ENCODE assay signal across 9 cellular contexts in the genomic region with DNA sequence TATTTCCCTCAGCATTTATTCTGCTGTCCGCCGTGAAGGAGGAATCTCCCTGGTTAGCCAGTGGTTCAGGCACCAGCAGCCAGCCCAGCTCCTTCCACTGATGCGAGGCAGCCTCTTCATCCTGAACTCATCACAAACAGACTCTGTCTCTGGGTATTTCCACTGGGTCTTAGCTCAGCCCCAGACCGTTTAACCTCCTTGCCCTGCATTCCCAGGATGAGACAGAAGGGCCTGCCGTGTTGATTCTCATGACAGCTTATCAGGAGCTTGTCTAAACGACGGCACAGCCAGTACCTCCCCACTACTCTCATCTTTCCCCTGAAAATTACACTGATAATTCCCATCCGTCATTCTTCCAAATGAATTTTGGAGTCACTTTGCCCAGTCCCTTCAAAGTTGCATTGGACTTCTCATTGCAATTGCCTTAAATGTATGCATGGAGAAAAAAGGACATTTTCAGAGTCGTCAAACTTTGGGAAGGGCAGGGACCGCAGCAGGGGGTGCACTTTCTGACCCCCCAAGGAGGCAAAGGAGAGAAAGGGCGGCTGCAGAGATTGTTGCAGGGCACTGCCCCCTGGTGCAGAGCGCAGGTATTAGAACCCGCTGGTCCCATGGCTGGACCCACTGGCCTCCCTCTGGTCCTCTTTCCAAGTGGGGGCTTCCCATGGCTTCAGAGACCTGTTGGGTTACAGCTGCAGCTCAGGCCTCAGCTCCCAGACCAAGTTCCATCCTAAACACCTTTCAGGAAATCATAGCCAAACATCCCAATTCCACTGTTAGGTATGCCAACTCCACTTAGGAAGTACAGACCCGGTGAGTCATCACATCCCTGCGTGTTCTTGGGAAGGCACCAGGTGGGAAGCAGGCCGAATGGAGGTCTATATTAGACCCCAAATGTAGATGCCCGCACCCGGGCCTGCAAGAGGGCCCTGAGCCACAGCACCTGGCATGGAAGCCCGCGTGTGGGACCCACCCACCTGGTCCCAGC. TPM values are rescaled to one million over a fixed set of nuclear protein-coding genes. Genes with fewer than 3 reads are reported as not detected.
DNase-seq lines count a peak whose midpoint lies in the region; ATAC-seq and TF ChIP-seq lines count a peak whose summit lies in the region.
"Had no signal": no experiment of that assay in that cellular context is flagged by ENCODE, and none has a peak within 500 bp of the region (broad histone marks: within the 10 kb centered on the region; RNA-seq: fewer than 3 reads in every experiment).

No MANE protein-coding gene starts in this region.

- H3K36me3 Mint-ChIP-seq in endothelial cell (ENCODE audit: low read depth, unreplicated experiment) = peaks cover 7% of the 10 kb centered on the region
- no peaks in the 10 kb centered on the region for H3K36me3 Mint-ChIP-seq in stimulated activated naive B cell treated with anti-CD40 and anti-IgM and Interleukin-4, amounts not matched to agents 10 μg/mL and 1 μg/mL and 100 μg/mL, for 72 hours

- DNase-seq in NCI-H345 (lab: John Stamatoyannopoulos, UW) (peak; percentile 36), NCI-H345 treated with DMSO at 0.1 percent for 48 hours (lab: John Stamatoyannopoulos, UW; ENCODE audit: unreplicated experiment) (no peak), NCI-H128 (lab: John Stamatoyannopoulos, UW; ENCODE audit: unreplicated experiment) (peak; percentile 12), endothelial cell (ENCODE audit: low spot score) (no peak), smooth muscle cell (lab: John Stamatoyannopoulos, UW; ENCODE audit: unreplicated experiment) (no peak), SW 1271 (lab: John Stamatoyannopoulos, UW) (no peak), NCI-H1092 (lab: John Stamatoyannopoulos, UW) (no peak)
- DNase-seq in stimulated activated naive B cell treated with anti-CD40 and anti-IgM and Interleukin-4, amounts not matched to agents 10 μg/mL and 1 μg/mL and 100 μg/mL, for 72 hours = no peak
- DNase-seq: DMS79 treated with DMSO at 0.1 percent for 48 hours had no signal

- H3K4me3 Mint-ChIP-seq in endothelial cell (ENCODE audit: unreplicated experiment) = no peak overlapping the region
- H3K4me3 Mint-ChIP-seq in stimulated activated naive B cell treated with anti-CD40 and anti-IgM and Interleukin-4, amounts not matched to agents 10 μg/mL and 1 μg/mL and 100 μg/mL, for 72 hours = no peak overlapping the region

- H3K9me3 Mint-ChIP-seq in endothelial cell (ENCODE audit: unreplicated experiment) = no peaks in the 10 kb centered on the region
- H3K9me3 Mint-ChIP-seq in stimulated activated naive B cell treated with anti-CD40 and anti-IgM and Interleukin-4, amounts not matched to agents 10 μg/mL and 1 μg/mL and 100 μg/mL, for 72 hours = no peaks in the 10 kb centered on the region

- no peaks in the 10 kb centered on the region for H3K9me3 ChIP-seq in smooth muscle cell (replicated peaks; ENCODE audit: low read depth)

- H3K4me2 ChIP-seq in smooth muscle cell = no peak overlapping the region

- peak overlapping the region; percentile 95 for H3K27ac Mint-ChIP-seq in endothelial cell (ENCODE audit: unreplicated experiment)
- H3K27ac Mint-ChIP-seq in stimulated activated naive B cell treated with anti-CD40 and anti-IgM and Interleukin-4, amounts not matched to agents 10 μg/mL and 1 μg/mL and 100 μg/mL, for 72 hours = no peak overlapping the region

- H2AFZ ChIP-seq in smooth muscle cell (ENCODE audit: low read depth) = no peak overlapping the region

- H3K4me1 Mint-ChIP-seq in endothelial cell (ENCODE audit: unreplicated experiment) = peaks cover 71% of the 10 kb centered on the region
- peaks cover 18 to 27% of the 10 kb centered on the region in 2 donors for H3K4me1 Mint-ChIP-seq in stimulated activated naive B cell treated with anti-CD40 and anti-IgM and Interleukin-4, amounts not matched to agents 10 μg/mL and 1 μg/mL and 100 μg/mL, for 72 hours

- peaks cover 5% of the 10 kb centered on the region for H3K27me3 Mint-ChIP-seq in endothelial cell (ENCODE audit: unreplicated experiment)
- peaks cover 22 to 33% of the 10 kb centered on the region in 2 donors for H3K27me3 Mint-ChIP-seq in stimulated activated naive B cell treated with anti-CD40 and anti-IgM and Interleukin-4, amounts not matched to agents 10 μg/mL and 1 μg/mL and 100 μg/mL, for 72 hours

- no peaks in the 10 kb centered on the region for H3K79me2 ChIP-seq in smooth muscle cell (ENCODE audit: low read depth)

- no peak overlapping the region for H3K27ac ChIP-seq in smooth muscle cell (ENCODE audit: low read depth)

- H3K4me1 ChIP-seq in smooth muscle cell (ENCODE audit: low read depth) = peaks cover 20% of the 10 kb centered on the region

- H3K9ac ChIP-seq in smooth muscle cell (ENCODE audit: low read depth) = no peak overlapping the region

- H3K36me3 ChIP-seq in smooth muscle cell (ENCODE audit: low read depth) = no peaks in the 10 kb centered on the region

- no peak for ATAC-seq in stimulated activated naive B cell treated with anti-CD40 and anti-IgM and Interleukin-4, amounts not matched to agents 10 μg/mL and 1 μg/mL and 100 μg/mL, for 72 hours (replicated peaks)

- H3K27me3 ChIP-seq in smooth muscle cell (ENCODE audit: low read depth) = peaks cover 16% of the 10 kb centered on the region

- WGBS in smooth muscle cell (ENCODE audit: low lambda C conversion rate) = 59% methylated on average over 20 of the region's 20 CpGs

- H4K20me1 ChIP-seq in smooth muscle cell (ENCODE audit: low read depth) = no peaks in the 10 kb centered on the region

- TF ChIP-seq CTCF in endothelial cell (IDR thresholded peaks at IDR 0.05; ENCODE audit: unreplicated experiment) (peak; percentile 62), smooth muscle cell (IDR thresholded peaks at IDR 0.05; ENCODE audit: borderline replicate concordance, insufficient read depth, poor library complexity, severe bottlenecking) (peak; percentile 54)

- no peak overlapping the region for H3K4me3 ChIP-seq in smooth muscle cell

- H3F3A ChIP-seq in smooth muscle cell (ENCODE audit: low read depth) = peaks cover 5% of the 10 kb centered on the region

RNA-seq across cellular contexts. Expression of a gene that starts 3.7 kb away (rescaled TPM):
- 198 TPM for total RNA-seq in endothelial cell (ENCODE audit: unreplicated experiment)
- total RNA-seq in smooth muscle cell = 4.8 and 6.5 TPM in 2 replicates
- 12.8 and 18.6 TPM in 2 replicates for polyA plus RNA-seq in smooth muscle cell

RNA-seq across cellular contexts. Expression of a gene that starts 9.8 kb away (rescaled TPM):
- 35.2 TPM for total RNA-seq in endothelial cell (ENCODE audit: unreplicated experiment)
- 20.7 and 21.7 TPM in 2 replicates for total RNA-seq in smooth muscle cell
- polyA plus RNA-seq in smooth muscle cell = 35.0 and 38.7 TPM in 2 replicates

RNA-seq across cellular contexts. Expression of a gene that starts 34.9 kb away (rescaled TPM):
- total RNA-seq in endothelial cell (ENCODE audit: unreplicated experiment) = 19.0 TPM
- 14.2 and 17.2 TPM in 2 replicates for total RNA-seq in smooth muscle cell
- polyA plus RNA-seq in smooth muscle cell = 20.8 and 21.5 TPM in 2 replicates

RNA-seq across cellular contexts. Expression of a gene that starts 37.3 kb away (rescaled TPM):
- total RNA-seq in endothelial cell (ENCODE audit: unreplicated experiment) = not detected
- total RNA-seq in smooth muscle cell = 0.04 and 0.22 TPM in 2 replicates
- polyA plus RNA-seq in smooth muscle cell = 0.50 TPM in 1 of 2 replicates, not detected in the other

Comparison
In these comparisons a context has a peak if more than half of its experiments do, and no peak if none do; other contexts are left out.
1. DNase-seq: peak in NCI-H345 (single experiment) and NCI-H128 (single experiment); none in NCI-H345 treated with DMSO at 0.1 percent for 48 hours (single experiment), endothelial cell (single experiment), smooth muscle cell (single experiment), SW 1271 (0 of 2), stimulated activated naive B cell treated with anti-CD40 and anti-IgM and Interleukin-4, amounts not matched to agents 10 μg/mL and 1 μg/mL and 100 μg/mL, for 72 hours (single experiment) and NCI-H1092 (single experiment).
2. RNA of a gene that starts 3.7 kb away (total RNA-seq): 198 TPM in endothelial cell (single experiment); 4.8 to 6.5 TPM in smooth muscle cell; every median in the first group is over 10 times any median in the second.